In genomic region chr7:73567701-73568685, GRCh38 we compare ENCODE assay signal across 19 cellular contexts. TPM values are rescaled to one million over a fixed set of nuclear protein-coding genes. Genes with fewer than 3 reads are reported as not detected.
A peak's percentile ranks its signal among the peaks of the same experiment; 100 is the strongest.
DNase-seq lines count a peak whose midpoint lies in the region; ATAC-seq and TF ChIP-seq lines count a peak whose summit lies in the region.
"Had no signal": no experiment of that assay in that cellular context is flagged by ENCODE, and none has a peak within 500 bp of the region (broad histone marks: within the 10 kb centered on the region; RNA-seq: fewer than 3 reads in every experiment).

No MANE protein-coding gene starts in this region.

- TF ChIP-seq CTCF in AG10803 (conservative IDR thresholded peaks at IDR 0.05; ENCODE audit: low read length) (no peak), choroid plexus epithelial cell (conservative IDR thresholded peaks at IDR 0.05; ENCODE audit: low read depth, low read length) (no peak), WERI-Rb-1 (IDR thresholded peaks at IDR 0.05; ENCODE audit: low read depth, low read length) (no peak)

- H3K9me3 ChIP-seq in CD8-positive, alpha-beta memory T cell (ENCODE audit: low read length) = no peaks in the 10 kb centered on the region
- no peaks in the 10 kb centered on the region for H3K9me3 ChIP-seq in WERI-Rb-1 (ENCODE audit: severe bottlenecking)
- H3K9me3 ChIP-seq: left ventricle myocardium inferior had no signal

- CTCF ChIA-PET in CD8-positive, alpha-beta memory T cell (lab: Charles Lee) = interaction anchor here (1.9 kb wide), 1 partner anchor 11 kb away, joined by 6 read pairs; the partner anchor contains the start of gene TBL2

- ATAC-seq in GM21529 (IDR thresholded peaks at IDR 0.05; ENCODE audit: unreplicated experiment) = no peak
- ATAC-seq in HG03108 (IDR thresholded peaks at IDR 0.05; ENCODE audit: unreplicated experiment) = no peak
- ATAC-seq: GM23338, natural killer cell had no signal

- no peaks in the 10 kb centered on the region for H3K9me3 Mint-ChIP-seq in CD8-positive, alpha-beta memory T cell
- H3K9me3 Mint-ChIP-seq: CD14-positive monocyte, GM23338, natural killer cell had no signal

- no peaks in the 10 kb centered on the region for H3K27me3 ChIP-seq in CD8-positive, alpha-beta memory T cell (ENCODE audit: insufficient read depth, low read length, poor library complexity, severe bottlenecking)
- no peaks in the 10 kb centered on the region for H3K27me3 ChIP-seq in WERI-Rb-1 (ENCODE audit: insufficient read depth, low read depth, severe bottlenecking)

- peaks cover 18% of the 10 kb centered on the region for H3K36me3 ChIP-seq in CD8-positive, alpha-beta memory T cell (ENCODE audit: insufficient read depth, low read length)
- H3K36me3 ChIP-seq in WERI-Rb-1 = peaks cover 38% of the 10 kb centered on the region

- DNase-seq in AG10803 (ENCODE audit: low read depth) (peak; percentile 23), RPMI7951 (ENCODE audit: low read depth) (peak; percentile 86), choroid plexus epithelial cell (ENCODE audit: low read depth) (peak; percentile 23), WERI-Rb-1 (no peak)
- no peak for DNase-seq in CD8-positive, alpha-beta memory T cell
- DNase-seq: activated CD8-positive, alpha-beta memory T cell treated with anti-CD3 and anti-CD28 coated beads, Interleukin-2, amount 50 U/mL, for 4 hours; anterior cingulate cortex; KG1; left ventricle myocardium inferior; natural killer cell; NCI-H187 treated with DMSO at 0.1 percent for 48 hours; NCI-H524; stimulated activated CD4-positive, alpha-beta T cell treated with anti-CD3 and anti-CD28 coated beads, Interleukin-2, amount 100 ng/mL, for 24 hours; stimulated activated CD8-positive, alpha-beta memory T cell treated with anti-CD3 and anti-CD28 coated beads, Interleukin-4, amount 100 ng/mL, for 48 hours had no signal

- H3K4me3 ChIP-seq in AG10803 (ENCODE audit: low read length) (no peak overlapping the region), choroid plexus epithelial cell (ENCODE audit: low read depth, low read length) (no peak overlapping the region), WERI-Rb-1 (ENCODE audit: low read depth, low read length) (no peak overlapping the region)
- H3K4me3 ChIP-seq in CD8-positive, alpha-beta memory T cell (ENCODE audit: low read length) = no peak overlapping the region
- H3K4me3 ChIP-seq: GM23338, left ventricle myocardium inferior had no signal

- peaks cover 0 to 1% of the 10 kb centered on the region in 2 donors for H3K27me3 Mint-ChIP-seq in CD8-positive, alpha-beta memory T cell

- H3K27ac ChIP-seq in CD8-positive, alpha-beta memory T cell (ENCODE audit: low read depth, low read length) = no peak overlapping the region
- no peak overlapping the region for H3K27ac ChIP-seq in WERI-Rb-1
- H3K27ac ChIP-seq: left ventricle myocardium inferior had no signal

- peaks cover 18% of the 10 kb centered on the region for H3K4me1 ChIP-seq in CD8-positive, alpha-beta memory T cell (ENCODE audit: insufficient read depth, low read length)
- H3K4me1 ChIP-seq: left ventricle myocardium inferior had no signal

- H3K4me1 Mint-ChIP-seq in CD8-positive, alpha-beta memory T cell = peaks cover 17 to 24% (median 19%) of the 10 kb centered on the region in 3 donors

- H3K36me3 Mint-ChIP-seq in CD8-positive, alpha-beta memory T cell = peaks cover 0 to 38% (median 3%) of the 10 kb centered on the region in 3 donors
- H3K36me3 Mint-ChIP-seq: natural killer cell had no signal

- POLR2A ChIA-PET in CD8-positive, alpha-beta memory T cell (lab: Charles Lee) = no interaction called here

- no peak overlapping the region for H3K4me3 Mint-ChIP-seq in CD8-positive, alpha-beta memory T cell
- H3K4me3 Mint-ChIP-seq: CD14-positive monocyte, GM23338, natural killer cell had no signal

- H3K27ac Mint-ChIP-seq in CD8-positive, alpha-beta memory T cell = peak overlapping the region in 5 of 8 donors; percentile 20 to 90 (median 68)
- H3K27ac Mint-ChIP-seq: GM23338, natural killer cell had no signal

RNA-seq across cellular contexts. Expression of gene TBL2, which starts 10.4 kb away (rescaled TPM):
- total RNA-seq in CD8-positive, alpha-beta memory T cell = 10 to 100 TPM; 29.1 to 31.3 TPM
- polyA plus RNA-seq in CD8-positive, alpha-beta memory T cell = 17.0 TPM
- 78.9 and 88.3 TPM in 2 replicates for total RNA-seq in RPMI7951 (2014; rRNA removed; shearing (Covaris generic))

RNA-seq across cellular contexts. Expression of gene BCL7B, which starts 10.5 kb away (rescaled TPM):
- 10 to 100 TPM; 68.9 to 72.6 TPM for total RNA-seq in CD8-positive, alpha-beta memory T cell
- 101 TPM for polyA plus RNA-seq in CD8-positive, alpha-beta memory T cell
- total RNA-seq in RPMI7951 (2014; rRNA removed; shearing (Covaris generic)) = 32.8 and 33.1 TPM in 2 replicates

RNA-seq across cellular contexts. Expression of gene BAZ1B, which starts 45.9 kb away (rescaled TPM):
- total RNA-seq in CD8-positive, alpha-beta memory T cell = 100 to 1,000 TPM; 112 to 118 TPM
- polyA plus RNA-seq in CD8-positive, alpha-beta memory T cell = 31.1 TPM
- total RNA-seq in RPMI7951 (2014; rRNA removed; shearing (Covaris generic)) = 54.2 and 60.4 TPM in 2 replicates

RNA-seq across cellular contexts. Expression of gene MLXIPL, which starts 56.3 kb away (rescaled TPM):
- not detected for total RNA-seq in CD8-positive, alpha-beta memory T cell
- polyA plus RNA-seq in CD8-positive, alpha-beta memory T cell = not detected
- not detected in 2 replicates for total RNA-seq in RPMI7951 (2014; rRNA removed; shearing (Covaris generic))
- total RNA-seq: dermis microvascular lymphatic vessel endothelial cell, natural killer cell had no signal

Comparison
In these comparisons a context has a peak if more than half of its experiments do, and no peak if none do; other contexts are left out.
1. DNase-seq: peak in AG10803 (single experiment), RPMI7951 (single experiment) and choroid plexus epithelial cell (single experiment); none in CD8-positive, alpha-beta memory T cell (0 of 5) and WERI-Rb-1 (single experiment).